Comparison of ENCODE assay signal across 29 cellular contexts in genomic region chr4:78292336-78292735, GRCh38.
"Had no signal": no experiment of that assay in that cellular context is flagged by ENCODE, and none has a peak within 500 bp of the region (broad histone marks: within the 10 kb centered on the region; RNA-seq: fewer than 3 reads in every experiment).

No MANE protein-coding gene starts in this region.

- H3K9me3 Mint-ChIP-seq: activated CD4-positive, alpha-beta memory T cell treated with anti-CD3 and anti-CD28 coated beads, Interleukin-2, amount 10 ng/mL, durations not matched to agents 7 days and 5 days; activated CD4-positive, alpha-beta T cell treated with anti-CD3 and anti-CD28 coated beads, Interleukin-2, amount 10 ng/mL, durations not matched to agents 24 days and 14 days; activated T-cell treated with anti-CD3 and anti-CD28 coated beads, Interleukin-2, amount 50 U/mL, for 4 hours; activated T-helper 17 cell treated with anti-CD3 and anti-CD28 coated beads, Interleukin-2, amount 50 U/mL, for 72 hours; immature natural killer cell; naive thymus-derived CD8-positive, alpha-beta T cell; neural progenitor cell had no signal

- H3K36me3 Mint-ChIP-seq: immature natural killer cell; naive thymus-derived CD8-positive, alpha-beta T cell had no signal

- ATAC-seq: activated T-cell treated with anti-CD3 and anti-CD28 coated beads, Interleukin-2, amount 50 U/mL, for 4 hours; activated T-helper 17 cell treated with anti-CD3 and anti-CD28 coated beads, Interleukin-2, amount 50 U/mL, for 72 hours; left ventricle myocardium superior; naive thymus-derived CD8-positive, alpha-beta T cell; right cardiac atrium; stimulated activated naive CD8-positive, alpha-beta T cell treated with anti-CD3 and anti-CD28 coated beads, Interleukin-15, Interleukin-2, amounts not matched to agents 100 U/mL and 50 U/mL, for 24 hours had no signal

- H3K27me3 ChIP-seq: brain microvascular endothelial cell, dorsolateral prefrontal cortex, neural progenitor cell, uterus had no signal

- FAIRE-seq: astrocyte had no signal

- H3K4me1 Mint-ChIP-seq: activated T-helper 17 cell treated with anti-CD3 and anti-CD28 coated beads, Interleukin-2, amount 50 U/mL, for 72 hours; immature natural killer cell; naive thymus-derived CD8-positive, alpha-beta T cell had no signal

- H3K27ac Mint-ChIP-seq: activated CD4-positive, alpha-beta memory T cell treated with anti-CD3 and anti-CD28 coated beads, Interleukin-2, amount 10 ng/mL, durations not matched to agents 7 days and 5 days; activated CD4-positive, alpha-beta T cell treated with anti-CD3 and anti-CD28 coated beads, Interleukin-2, amount 10 ng/mL, durations not matched to agents 24 days and 14 days; activated T-helper 17 cell treated with anti-CD3 and anti-CD28 coated beads, Interleukin-2, amount 50 U/mL, for 72 hours; immature natural killer cell; naive thymus-derived CD8-positive, alpha-beta T cell; neural progenitor cell had no signal

- H3K9ac ChIP-seq: neural progenitor cell, parathyroid adenoma had no signal

- H3K9me3 ChIP-seq: thoracic aorta, uterus had no signal

- H3K4me3 Mint-ChIP-seq: activated CD4-positive, alpha-beta memory T cell treated with anti-CD3 and anti-CD28 coated beads, Interleukin-2, amount 10 ng/mL, durations not matched to agents 7 days and 5 days; activated CD4-positive, alpha-beta T cell treated with anti-CD3 and anti-CD28 coated beads, Interleukin-2, amount 10 ng/mL, durations not matched to agents 24 days and 14 days; activated T-cell treated with anti-CD3 and anti-CD28 coated beads, Interleukin-2, amount 50 U/mL, for 4 hours; activated T-helper 17 cell treated with anti-CD3 and anti-CD28 coated beads, Interleukin-2, amount 50 U/mL, for 72 hours; immature natural killer cell; naive thymus-derived CD8-positive, alpha-beta T cell; neural progenitor cell had no signal

- H3K4me3 ChIP-seq: coronary artery, dorsolateral prefrontal cortex, neural progenitor cell, thoracic aorta, uterus had no signal

- H3K4me1 ChIP-seq: parathyroid adenoma had no signal

- H3K36me3 ChIP-seq: brain microvascular endothelial cell, neural progenitor cell, thoracic aorta, uterus had no signal

- DNase-seq: activated CD4-positive, alpha-beta memory T cell treated with anti-CD3 and anti-CD28 coated beads, Interleukin-2, amount 10 ng/mL, durations not matched to agents 7 days and 5 days; activated CD4-positive, alpha-beta T cell treated with anti-CD3 and anti-CD28 coated beads, Interleukin-2, amount 10 ng/mL, durations not matched to agents 24 days and 14 days; activated CD4-positive, CD25-positive, alpha-beta regulatory T cell treated with anti-CD3 and anti-CD28 coated beads, Interleukin-2, amount 50 U/mL, for 72 hours; activated gamma-delta T cell treated with Interleukin-2 at 50 U/mL for 16 hours; activated naive CD4-positive, alpha-beta T cell treated with anti-CD3 and anti-CD28 coated beads, Interleukin-2, amount 50 U/mL, for 16 hours; activated T-cell treated with anti-CD3 and anti-CD28 coated beads, Interleukin-2, amount 50 U/mL, for 4 hours; amniotic stem cell; brain microvascular endothelial cell; dorsolateral prefrontal cortex; effector memory CD4-positive, alpha-beta T cell; foreskin fibroblast; head of caudate nucleus; hypothalamus; immature natural killer cell; left ventricle myocardium superior; naive thymus-derived CD8-positive, alpha-beta T cell; occipital lobe; right cardiac atrium; stimulated activated CD4-positive, alpha-beta T cell treated with anti-CD3 and anti-CD28 coated beads, Interleukin-15, amount 100 ng/mL, for 24 hours; stimulated activated CD4-positive, alpha-beta T cell treated with anti-CD3 and anti-CD28 coated beads, Interleukin-2, amount 100 ng/mL, for 24 hours; stimulated activated naive CD8-positive, alpha-beta T cell treated with anti-CD3 and anti-CD28 coated beads, Interleukin-15, Interleukin-2, amounts not matched to agents 100 U/mL and 50 U/mL, for 24 hours; trophoblast cell; uterus had no signal

- H3K27ac ChIP-seq: coronary artery, dorsolateral prefrontal cortex, neural progenitor cell, parathyroid adenoma, thoracic aorta, uterus had no signal
